2 cellular contexts compared by ENCODE assay signal in the genomic region with DNA sequence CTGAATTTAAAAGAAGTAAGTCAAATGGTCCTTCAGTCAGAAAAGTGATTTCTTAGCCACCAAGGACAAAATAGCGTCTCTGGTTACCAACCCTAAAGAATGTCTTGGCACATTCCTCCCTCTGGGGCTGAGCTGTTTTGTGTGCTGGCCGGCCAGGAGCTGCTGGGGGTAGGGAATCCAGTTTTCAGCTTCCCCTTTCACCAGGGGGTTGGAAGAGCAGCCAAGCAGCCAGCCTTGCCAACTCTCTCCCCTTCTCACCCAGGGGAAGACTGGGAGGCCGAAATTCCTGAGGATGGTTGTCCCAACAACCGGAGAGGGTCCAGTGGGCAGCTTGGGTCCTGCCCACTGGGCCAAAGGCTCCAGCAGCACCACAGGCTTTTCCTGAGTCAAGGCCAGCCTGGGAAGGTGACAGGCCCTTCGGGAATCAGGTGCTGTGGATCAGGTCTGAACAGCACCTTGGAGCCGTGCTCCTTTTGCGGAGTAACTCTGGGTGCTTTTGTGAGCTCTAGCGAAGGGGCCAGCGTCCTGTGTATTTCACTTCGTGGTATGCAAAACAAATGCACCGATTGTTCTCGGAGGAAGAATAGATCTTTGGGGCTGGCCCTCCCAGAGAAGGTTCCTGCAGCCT.
TF ChIP-seq lines count a peak whose summit lies in the region.

No MANE protein-coding gene starts in this region.

TF ChIP-seq in A549, 52 proteins besides CTCF, POLR2A, EP300 and RAD21 (continued from another document):
- TF ChIP-seq, protein P1, sequence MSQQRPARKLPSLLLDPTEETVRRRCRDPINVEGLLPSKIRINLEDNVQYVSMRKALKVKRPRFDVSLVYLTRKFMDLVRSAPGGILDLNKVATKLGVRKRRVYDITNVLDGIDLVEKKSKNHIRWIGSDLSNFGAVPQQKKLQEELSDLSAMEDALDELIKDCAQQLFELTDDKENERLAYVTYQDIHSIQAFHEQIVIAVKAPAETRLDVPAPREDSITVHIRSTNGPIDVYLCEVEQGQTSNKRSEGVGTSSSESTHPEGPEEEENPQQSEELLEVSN (IDR thresholded peaks at IDR 0.05; ENCODE audit: borderline replicate concordance, low read depth), result no peak
- TF ChIP-seq, protein P2, sequence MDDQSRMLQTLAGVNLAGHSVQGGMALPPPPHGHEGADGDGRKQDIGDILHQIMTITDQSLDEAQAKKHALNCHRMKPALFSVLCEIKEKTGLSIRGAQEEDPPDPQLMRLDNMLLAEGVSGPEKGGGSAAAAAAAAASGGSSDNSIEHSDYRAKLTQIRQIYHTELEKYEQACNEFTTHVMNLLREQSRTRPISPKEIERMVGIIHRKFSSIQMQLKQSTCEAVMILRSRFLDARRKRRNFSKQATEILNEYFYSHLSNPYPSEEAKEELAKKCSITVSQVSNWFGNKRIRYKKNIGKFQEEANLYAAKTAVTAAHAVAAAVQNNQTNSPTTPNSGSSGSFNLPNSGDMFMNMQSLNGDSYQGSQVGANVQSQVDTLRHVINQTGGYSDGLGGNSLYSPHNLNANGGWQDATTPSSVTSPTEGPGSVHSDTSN (IDR thresholded peaks at IDR 0.05), result no peak
- TF ChIP-seq, protein P3, sequence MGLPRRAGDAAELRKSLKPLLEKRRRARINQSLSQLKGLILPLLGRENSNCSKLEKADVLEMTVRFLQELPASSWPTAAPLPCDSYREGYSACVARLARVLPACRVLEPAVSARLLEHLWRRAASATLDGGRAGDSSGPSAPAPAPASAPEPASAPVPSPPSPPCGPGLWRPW (IDR thresholded peaks at IDR 0.05), result no peak
- TF ChIP-seq, protein P4, sequence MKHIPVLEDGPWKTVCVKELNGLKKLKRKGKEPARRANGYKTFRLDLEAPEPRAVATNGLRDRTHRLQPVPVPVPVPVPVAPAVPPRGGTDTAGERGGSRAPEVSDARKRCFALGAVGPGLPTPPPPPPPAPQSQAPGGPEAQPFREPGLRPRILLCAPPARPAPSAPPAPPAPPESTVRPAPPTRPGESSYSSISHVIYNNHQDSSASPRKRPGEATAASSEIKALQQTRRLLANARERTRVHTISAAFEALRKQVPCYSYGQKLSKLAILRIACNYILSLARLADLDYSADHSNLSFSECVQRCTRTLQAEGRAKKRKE (CRISPR knock-in tag; IDR thresholded peaks at IDR 0.05; ENCODE audit: low read depth), result no peak
- TF ChIP-seq, protein P5, sequence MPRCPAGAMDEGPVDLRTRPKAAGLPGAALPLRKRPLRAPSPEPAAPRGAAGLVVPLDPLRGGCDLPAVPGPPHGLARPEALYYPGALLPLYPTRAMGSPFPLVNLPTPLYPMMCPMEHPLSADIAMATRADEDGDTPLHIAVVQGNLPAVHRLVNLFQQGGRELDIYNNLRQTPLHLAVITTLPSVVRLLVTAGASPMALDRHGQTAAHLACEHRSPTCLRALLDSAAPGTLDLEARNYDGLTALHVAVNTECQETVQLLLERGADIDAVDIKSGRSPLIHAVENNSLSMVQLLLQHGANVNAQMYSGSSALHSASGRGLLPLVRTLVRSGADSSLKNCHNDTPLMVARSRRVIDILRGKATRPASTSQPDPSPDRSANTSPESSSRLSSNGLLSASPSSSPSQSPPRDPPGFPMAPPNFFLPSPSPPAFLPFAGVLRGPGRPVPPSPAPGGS (IDR thresholded peaks at IDR 0.05), result no peak
- TF ChIP-seq ZNF302 (CRISPR knock-in tag; IDR thresholded peaks at IDR 0.05) (no peak), BHLHE40 (IDR thresholded peaks at IDR 0.05; ENCODE audit: low read depth, low read length) (no peak)
TF ChIP-seq in A549: peak in this region for 1.

TF ChIP-seq in HepG2, 621 proteins besides CTCF, POLR2A, EP300 and RAD21 (continued from another document):
- no peak for TF ChIP-seq ZC3H4 (CRISPR knock-in tag; IDR thresholded peaks at IDR 0.05; ENCODE audit: borderline replicate concordance)
- TF ChIP-seq SMC3 (IDR thresholded peaks at IDR 0.05; ENCODE audit: low read length), result peak; percentile 8; the same call in 1 of the 2 replicates
- peak; percentile 98 for TF ChIP-seq TEAD3 (CRISPR knock-in tag; optimal IDR thresholded peaks at IDR 0.05; ENCODE audit: borderline replicate concordance)
- no peak for TF ChIP-seq PHB2 (IDR thresholded peaks at IDR 0.05; ENCODE audit: partially characterized antibody)
- TF ChIP-seq, protein P6, sequence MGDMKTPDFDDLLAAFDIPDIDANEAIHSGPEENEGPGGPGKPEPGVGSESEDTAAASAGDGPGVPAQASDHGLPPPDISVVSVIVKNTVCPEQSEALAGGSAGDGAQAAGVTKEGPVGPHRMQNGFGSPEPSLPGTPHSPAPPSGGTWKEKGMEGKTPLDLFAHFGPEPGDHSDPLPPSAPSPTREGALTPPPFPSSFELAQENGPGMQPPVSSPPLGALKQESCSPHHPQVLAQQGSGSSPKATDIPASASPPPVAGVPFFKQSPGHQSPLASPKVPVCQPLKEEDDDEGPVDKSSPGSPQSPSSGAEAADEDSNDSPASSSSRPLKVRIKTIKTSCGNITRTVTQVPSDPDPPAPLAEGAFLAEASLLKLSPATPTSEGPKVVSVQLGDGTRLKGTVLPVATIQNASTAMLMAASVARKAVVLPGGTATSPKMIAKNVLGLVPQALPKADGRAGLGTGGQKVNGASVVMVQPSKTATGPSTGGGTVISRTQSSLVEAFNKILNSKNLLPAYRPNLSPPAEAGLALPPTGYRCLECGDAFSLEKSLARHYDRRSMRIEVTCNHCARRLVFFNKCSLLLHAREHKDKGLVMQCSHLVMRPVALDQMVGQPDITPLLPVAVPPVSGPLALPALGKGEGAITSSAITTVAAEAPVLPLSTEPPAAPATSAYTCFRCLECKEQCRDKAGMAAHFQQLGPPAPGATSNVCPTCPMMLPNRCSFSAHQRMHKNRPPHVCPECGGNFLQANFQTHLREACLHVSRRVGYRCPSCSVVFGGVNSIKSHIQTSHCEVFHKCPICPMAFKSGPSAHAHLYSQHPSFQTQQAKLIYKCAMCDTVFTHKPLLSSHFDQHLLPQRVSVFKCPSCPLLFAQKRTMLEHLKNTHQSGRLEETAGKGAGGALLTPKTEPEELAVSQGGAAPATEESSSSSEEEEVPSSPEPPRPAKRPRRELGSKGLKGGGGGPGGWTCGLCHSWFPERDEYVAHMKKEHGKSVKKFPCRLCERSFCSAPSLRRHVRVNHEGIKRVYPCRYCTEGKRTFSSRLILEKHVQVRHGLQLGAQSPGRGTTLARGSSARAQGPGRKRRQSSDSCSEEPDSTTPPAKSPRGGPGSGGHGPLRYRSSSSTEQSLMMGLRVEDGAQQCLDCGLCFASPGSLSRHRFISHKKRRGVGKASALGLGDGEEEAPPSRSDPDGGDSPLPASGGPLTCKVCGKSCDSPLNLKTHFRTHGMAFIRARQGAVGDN (CRISPR knock-in tag; IDR thresholded peaks at IDR 0.05), result peak; percentile 25; the same call in 1 of the 2 replicates
TF ChIP-seq in HepG2: peak in this region for 3.
